In the genomic region with DNA sequence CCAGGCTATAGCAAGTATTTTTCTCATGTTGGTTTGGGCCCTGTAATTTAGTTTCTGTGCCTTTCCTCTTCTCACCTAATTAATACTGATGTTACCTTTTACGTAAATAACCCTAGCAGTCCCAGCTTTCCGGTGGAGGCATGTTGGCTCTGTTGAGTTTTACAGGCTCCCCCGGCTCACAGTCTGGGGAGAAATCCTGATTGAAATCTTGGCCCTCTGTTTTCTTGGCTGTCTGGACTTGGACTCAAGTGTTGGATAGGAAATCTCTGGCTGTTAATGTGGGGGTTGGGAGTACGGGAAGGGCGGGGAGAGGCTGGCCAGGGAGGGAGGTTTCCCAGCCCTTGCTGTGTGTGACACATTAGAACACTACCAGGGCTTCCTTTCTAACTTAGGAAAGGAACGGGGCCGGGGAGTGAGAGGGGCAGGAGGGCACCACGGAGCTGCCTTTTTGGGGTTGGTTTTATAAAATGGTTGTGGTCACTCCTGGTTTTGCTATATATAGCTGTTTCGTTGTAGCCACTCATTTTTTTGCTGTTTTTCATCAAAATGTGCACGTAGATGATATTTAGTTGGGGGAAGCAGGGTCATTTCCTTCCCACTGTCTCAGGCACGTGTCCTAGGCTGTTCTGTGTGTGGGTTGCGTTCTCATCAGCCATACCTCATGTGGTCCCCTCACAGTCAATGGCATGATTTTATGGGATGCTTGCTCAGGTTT, we compare ENCODE assay signal across 8 cellular contexts.
DNase-seq lines count a peak whose midpoint lies in the region; ATAC-seq and TF ChIP-seq lines count a peak whose summit lies in the region.

No MANE protein-coding gene starts in this region.

- H3K4me3 ChIP-seq in GM12864 (ENCODE audit: low read depth, low read length) (peak overlapping the region; percentile 13), adipocyte (ENCODE audit: low read length) (peak overlapping the region; percentile 45)

- H3K36me3 ChIP-seq in adipocyte (ENCODE audit: control insufficient read depth, insufficient read depth, low read length, severe bottlenecking) = no peaks in the 10 kb centered on the region

- H3K9me3 ChIP-seq in adipocyte (ENCODE audit: control insufficient read depth, low read length) = no peaks in the 10 kb centered on the region

- TF ChIP-seq CTCF in GM12864 (IDR thresholded peaks at IDR 0.05; ENCODE audit: low read depth, low read length, missing control alignments) = no peak

- no peaks in the 10 kb centered on the region for H3K27me3 ChIP-seq in adipocyte (replicated peaks; ENCODE audit: control insufficient read depth, insufficient read depth, low read length)

- H3K4me1 ChIP-seq in adipocyte (ENCODE audit: control insufficient read depth, insufficient read depth, low read length) = peaks cover 62% of the 10 kb centered on the region

- DNase-seq in GM12864 (ENCODE audit: low read depth) (no peak), adipocyte (ENCODE audit: low read depth) (peak; percentile 48), iris pigment epithelial cell (ENCODE audit: low read depth) (peak; percentile 80), stromal cell of bone marrow (ENCODE audit: low read depth) (peak; percentile 83)
- no peak for DNase-seq in stimulated activated CD8-positive, alpha-beta memory T cell treated with anti-CD3 and anti-CD28 coated beads, Interleukin-4, amount 100 ng/mL, for 48 hours
- no peak for DNase-seq in stimulated activated CD4-positive, alpha-beta T cell treated with anti-CD3 and anti-CD28 coated beads, Interleukin-4, amount 100 ng/mL, for 24 hours

- peak overlapping the region; percentile 8 for H3K9ac ChIP-seq in adipocyte (ENCODE audit: low read length)

- ATAC-seq in HG03139 (IDR thresholded peaks at IDR 0.05; ENCODE audit: unreplicated experiment) (peak; percentile 45), GM18870 (IDR thresholded peaks at IDR 0.05; ENCODE audit: unreplicated experiment) (no peak)

Comparison
In these comparisons a context has a peak if more than half of its experiments do, and no peak if none do; other contexts are left out.
1. DNase-seq: peak in adipocyte (single experiment), iris pigment epithelial cell (single experiment) and stromal cell of bone marrow (single experiment); none in GM12864 (single experiment), stimulated activated CD8-positive, alpha-beta memory T cell treated with anti-CD3 and anti-CD28 coated beads, Interleukin-4, amount 100 ng/mL, for 48 hours (single experiment) and stimulated activated CD4-positive, alpha-beta T cell treated with anti-CD3 and anti-CD28 coated beads, Interleukin-4, amount 100 ng/mL, for 24 hours (single experiment).